In the genomic region with DNA sequence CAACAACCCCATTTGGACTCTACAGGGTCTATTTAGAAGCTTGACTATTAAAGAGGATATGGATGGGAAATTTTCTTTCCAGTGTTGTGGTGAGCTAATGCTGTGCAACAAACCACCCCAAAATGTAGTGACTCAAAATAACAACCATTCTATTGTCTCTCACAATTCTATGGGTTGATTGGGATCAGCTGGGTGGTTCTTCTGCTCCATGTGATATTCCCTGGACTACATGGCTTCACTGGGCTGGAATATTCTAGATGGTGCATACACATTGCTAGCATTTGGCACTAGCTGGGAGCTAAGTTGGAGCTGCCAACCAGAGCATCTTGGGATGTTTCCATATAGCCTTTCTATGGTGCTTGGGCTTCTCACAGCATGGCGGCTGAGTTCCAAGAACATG, we compare ENCODE assay signal across 9 cellular contexts. TPM values are rescaled to one million over a fixed set of nuclear protein-coding genes. Genes with fewer than 3 reads are reported as not detected.
"Had no signal": no experiment of that assay in that cellular context is flagged by ENCODE, and none has a peak within 500 bp of the region (broad histone marks: within the 10 kb centered on the region; RNA-seq: fewer than 3 reads in every experiment).

No MANE protein-coding gene starts in this region.

- FAIRE-seq: G401.6, GM12878, GM12891, GM12892, GM18507, GM19239 had no signal

- H3K4me3 ChIP-seq: GM12878 had no signal

- ATAC-seq: GM12878 had no signal

- DNase-seq: GDM1, GF-D8 had no signal

RNA-seq across cellular contexts. Expression of gene SLC6A2, which starts 30.2 kb away (rescaled TPM):
- total RNA-seq: G401, GM12878 had no signal
- polyA plus RNA-seq: GM12878 had no signal
